20 cellular contexts compared by ENCODE assay signal in the genomic region with DNA sequence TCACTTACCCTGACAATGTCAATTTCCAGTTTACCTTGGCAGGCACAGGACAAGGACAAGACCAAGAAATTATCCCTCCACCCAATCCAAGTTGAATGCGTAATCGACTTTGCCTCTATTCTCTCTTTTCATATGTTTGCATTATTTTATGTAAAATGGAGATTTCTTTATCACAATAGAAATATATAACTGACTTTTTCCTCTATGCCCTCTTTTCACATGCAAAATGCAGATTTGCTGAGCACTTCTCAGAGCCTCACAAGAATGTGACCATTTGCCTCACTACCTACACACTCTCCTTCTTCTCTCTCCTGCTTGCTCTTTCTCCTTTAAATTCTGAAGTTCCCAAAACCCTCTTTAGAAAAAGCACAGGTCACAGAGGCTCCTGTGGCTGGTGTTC. TPM values are rescaled to one million over a fixed set of nuclear protein-coding genes. Genes with fewer than 3 reads are reported as not detected.
A peak's percentile ranks its signal among the peaks of the same experiment; 100 is the strongest.
DNase-seq lines count a peak whose midpoint lies in the region; ATAC-seq, FAIRE-seq and TF ChIP-seq lines count a peak whose summit lies in the region.
"Had no signal": no experiment of that assay in that cellular context is flagged by ENCODE, and none has a peak within 500 bp of the region (broad histone marks: within the 10 kb centered on the region; RNA-seq: fewer than 3 reads in every experiment).

No MANE protein-coding gene starts in this region.

- TF ChIP-seq CTCF in WTC11 (IDR thresholded peaks at IDR 0.05) (no peak), esophagus muscularis mucosa (IDR thresholded peaks at IDR 0.05) (no peak)

- H3K9me3 Mint-ChIP-seq in WTC11 = no peaks in the 10 kb centered on the region
- H3K9me3 Mint-ChIP-seq: CD4-positive, alpha-beta memory T cell had no signal

- 82% methylated on average over 2 of the region's 2 CpGs for WGBS in esophagus muscularis mucosa

- H3K36me3 Mint-ChIP-seq in WTC11 = no peaks in the 10 kb centered on the region
- H3K36me3 Mint-ChIP-seq: CD4-positive, alpha-beta memory T cell had no signal

- CTCF ChIA-PET in WTC11 (lab: Charles Lee) = no interaction called here

- no peak for FAIRE-seq in HTR-8/SVneo (lab: Jason Lieb, UNC)
- FAIRE-seq: GM12891, GM18507 had no signal

- H3K9me3 ChIP-seq in HAP-1 (no peaks in the 10 kb centered on the region), esophagus muscularis mucosa (no peaks in the 10 kb centered on the region)

- no peak for TF ChIP-seq POLR2A in esophagus muscularis mucosa (IDR thresholded peaks at IDR 0.05; ENCODE audit: low read depth)

- H3K4me1 ChIP-seq in HAP-1 (peaks cover 54% of the 10 kb centered on the region), esophagus muscularis mucosa (no peaks in the 10 kb centered on the region)

- in situ Hi-C loops in HAP-1 (cut with MboI; ENCODE audit: low sequenced_read_pairs) = no loop called here

- H3K36me3 ChIP-seq in HAP-1 (replicated peaks) (no peaks in the 10 kb centered on the region), esophagus muscularis mucosa (no peaks in the 10 kb centered on the region)

- H3K4me1 Mint-ChIP-seq in WTC11 = peaks cover 65% of the 10 kb centered on the region

- peak overlapping the region; percentile 89 for H3K27ac Mint-ChIP-seq in WTC11
- H3K27ac Mint-ChIP-seq: CD4-positive, alpha-beta memory T cell had no signal

- DNase-seq in HAP-1 (ENCODE audit: low spot score in 2 of 2) (peak; percentile 52 to 92), WTC11 (ENCODE audit: low spot score) (no peak), esophagus muscularis mucosa (ENCODE audit: extremely low spot score) (peak; percentile 55), islet precursor cell (no peak), HTR-8/SVneo (ENCODE audit: insufficient read length, low spot score) (no peak)
- DNase-seq: C1 segment of cervical spinal cord; Calu3; CD4-positive, alpha-beta memory T cell; COR-L47; DMS79 treated with DMSO at 0.1 percent for 48 hours; GF-D8; HCEC 1CT had no signal

- H3K27me3 Mint-ChIP-seq in WTC11 (ENCODE audit: low read depth) = no peaks in the 10 kb centered on the region

- H3K27ac ChIP-seq in esophagus muscularis mucosa (replicated peaks in 1 of 4) = no peak overlapping the region

- H3K4me3 Mint-ChIP-seq in WTC11 = peak overlapping the region; percentile 24; the same call in 1 of the 2 replicates
- H3K4me3 Mint-ChIP-seq: CD4-positive, alpha-beta memory T cell had no signal

- intact Hi-C loops in esophagus muscularis mucosa (cut with DNase I) = no loop called here

- ATAC-seq in WTC11 (no peak), HG03457 (IDR thresholded peaks at IDR 0.05; ENCODE audit: unreplicated experiment) (no peak)

- no peak overlapping the region for H3K4me3 ChIP-seq in HAP-1
- no peak overlapping the region for H3K4me3 ChIP-seq in esophagus muscularis mucosa

- POLR2A ChIA-PET in WTC11 (lab: Charles Lee) = no interaction called here

- TF ChIP-seq EP300 in esophagus muscularis mucosa (IDR thresholded peaks at IDR 0.05) = no peak

- H3K27me3 ChIP-seq in HAP-1 (ENCODE audit: low read depth) (no peaks in the 10 kb centered on the region), esophagus muscularis mucosa (peaks cover 0 to 4% (median 0%) of the 10 kb centered on the region in 4 donors)

TF ChIP-seq in WTC11, 78 proteins besides CTCF, POLR2A, EP300 and RAD21 (continues in another document):
- TF ChIP-seq NFE2L1 (CRISPR knock-in tag; IDR thresholded peaks at IDR 0.05) (no peak), NR2C2 (CRISPR knock-in tag; IDR thresholded peaks at IDR 0.05) (no peak), ZNF263 (CRISPR knock-in tag; IDR thresholded peaks at IDR 0.05; ENCODE audit: low read depth) (no peak), OVOL2 (CRISPR knock-in tag; IDR thresholded peaks at IDR 0.05; ENCODE audit: borderline replicate concordance) (no peak), RORB (CRISPR knock-in tag; IDR thresholded peaks at IDR 0.05) (no peak), ZNF317 (CRISPR knock-in tag; IDR thresholded peaks at IDR 0.05; ENCODE audit: borderline replicate concordance, low read depth) (no peak), JAZF1 (CRISPR knock-in tag; IDR thresholded peaks at IDR 0.05) (no peak), MXD4 (CRISPR knock-in tag; IDR thresholded peaks at IDR 0.05; ENCODE audit: borderline replicate concordance) (no peak), ZNF396 (CRISPR knock-in tag; IDR thresholded peaks at IDR 0.05; ENCODE audit: borderline replicate concordance) (no peak), FOXJ3 (CRISPR knock-in tag; IDR thresholded peaks at IDR 0.05; ENCODE audit: borderline replicate concordance) (no peak), KAT7 (CRISPR knock-in tag; IDR thresholded peaks at IDR 0.05; ENCODE audit: borderline replicate concordance) (no peak), NR1H2 (CRISPR knock-in tag; IDR thresholded peaks at IDR 0.05) (no peak), JUN (CRISPR knock-in tag; IDR thresholded peaks at IDR 0.05) (no peak)
- TF ChIP-seq, protein P1, sequence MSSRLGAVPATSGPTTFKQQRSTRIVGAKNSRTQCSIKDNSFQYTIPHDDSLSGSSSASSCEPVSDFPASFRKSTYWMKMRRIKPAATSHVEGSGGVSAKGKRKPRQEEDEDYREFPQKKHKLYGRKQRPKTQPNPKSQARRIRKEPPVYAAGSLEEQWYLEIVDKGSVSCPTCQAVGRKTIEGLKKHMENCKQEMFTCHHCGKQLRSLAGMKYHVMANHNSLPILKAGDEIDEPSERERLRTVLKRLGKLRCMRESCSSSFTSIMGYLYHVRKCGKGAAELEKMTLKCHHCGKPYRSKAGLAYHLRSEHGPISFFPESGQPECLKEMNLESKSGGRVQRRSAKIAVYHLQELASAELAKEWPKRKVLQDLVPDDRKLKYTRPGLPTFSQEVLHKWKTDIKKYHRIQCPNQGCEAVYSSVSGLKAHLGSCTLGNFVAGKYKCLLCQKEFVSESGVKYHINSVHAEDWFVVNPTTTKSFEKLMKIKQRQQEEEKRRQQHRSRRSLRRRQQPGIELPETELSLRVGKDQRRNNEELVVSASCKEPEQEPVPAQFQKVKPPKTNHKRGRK (CRISPR knock-in tag; IDR thresholded peaks at IDR 0.05; ENCODE audit: borderline replicate concordance) = no peak
- TF ChIP-seq, protein P2, sequence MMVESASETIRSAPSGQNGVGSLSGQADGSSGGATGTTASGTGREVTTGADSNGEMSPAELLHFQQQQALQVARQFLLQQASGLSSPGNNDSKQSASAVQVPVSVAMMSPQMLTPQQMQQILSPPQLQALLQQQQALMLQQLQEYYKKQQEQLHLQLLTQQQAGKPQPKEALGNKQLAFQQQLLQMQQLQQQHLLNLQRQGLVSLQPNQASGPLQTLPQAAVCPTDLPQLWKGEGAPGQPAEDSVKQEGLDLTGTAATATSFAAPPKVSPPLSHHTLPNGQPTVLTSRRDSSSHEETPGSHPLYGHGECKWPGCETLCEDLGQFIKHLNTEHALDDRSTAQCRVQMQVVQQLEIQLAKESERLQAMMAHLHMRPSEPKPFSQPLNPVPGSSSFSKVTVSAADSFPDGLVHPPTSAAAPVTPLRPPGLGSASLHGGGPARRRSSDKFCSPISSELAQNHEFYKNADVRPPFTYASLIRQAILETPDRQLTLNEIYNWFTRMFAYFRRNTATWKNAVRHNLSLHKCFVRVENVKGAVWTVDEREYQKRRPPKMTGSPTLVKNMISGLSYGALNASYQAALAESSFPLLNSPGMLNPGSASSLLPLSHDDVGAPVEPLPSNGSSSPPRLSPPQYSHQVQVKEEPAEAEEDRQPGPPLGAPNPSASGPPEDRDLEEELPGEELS (CRISPR knock-in tag; IDR thresholded peaks at IDR 0.05) = no peak
- TF ChIP-seq, protein P3, sequence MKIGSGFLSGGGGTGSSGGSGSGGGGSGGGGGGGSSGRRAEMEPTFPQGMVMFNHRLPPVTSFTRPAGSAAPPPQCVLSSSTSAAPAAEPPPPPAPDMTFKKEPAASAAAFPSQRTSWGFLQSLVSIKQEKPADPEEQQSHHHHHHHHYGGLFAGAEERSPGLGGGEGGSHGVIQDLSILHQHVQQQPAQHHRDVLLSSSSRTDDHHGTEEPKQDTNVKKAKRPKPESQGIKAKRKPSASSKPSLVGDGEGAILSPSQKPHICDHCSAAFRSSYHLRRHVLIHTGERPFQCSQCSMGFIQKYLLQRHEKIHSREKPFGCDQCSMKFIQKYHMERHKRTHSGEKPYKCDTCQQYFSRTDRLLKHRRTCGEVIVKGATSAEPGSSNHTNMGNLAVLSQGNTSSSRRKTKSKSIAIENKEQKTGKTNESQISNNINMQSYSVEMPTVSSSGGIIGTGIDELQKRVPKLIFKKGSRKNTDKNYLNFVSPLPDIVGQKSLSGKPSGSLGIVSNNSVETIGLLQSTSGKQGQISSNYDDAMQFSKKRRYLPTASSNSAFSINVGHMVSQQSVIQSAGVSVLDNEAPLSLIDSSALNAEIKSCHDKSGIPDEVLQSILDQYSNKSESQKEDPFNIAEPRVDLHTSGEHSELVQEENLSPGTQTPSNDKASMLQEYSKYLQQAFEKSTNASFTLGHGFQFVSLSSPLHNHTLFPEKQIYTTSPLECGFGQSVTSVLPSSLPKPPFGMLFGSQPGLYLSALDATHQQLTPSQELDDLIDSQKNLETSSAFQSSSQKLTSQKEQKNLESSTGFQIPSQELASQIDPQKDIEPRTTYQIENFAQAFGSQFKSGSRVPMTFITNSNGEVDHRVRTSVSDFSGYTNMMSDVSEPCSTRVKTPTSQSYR (CRISPR knock-in tag; IDR thresholded peaks at IDR 0.05) = no peak
- TF ChIP-seq, protein P4, sequence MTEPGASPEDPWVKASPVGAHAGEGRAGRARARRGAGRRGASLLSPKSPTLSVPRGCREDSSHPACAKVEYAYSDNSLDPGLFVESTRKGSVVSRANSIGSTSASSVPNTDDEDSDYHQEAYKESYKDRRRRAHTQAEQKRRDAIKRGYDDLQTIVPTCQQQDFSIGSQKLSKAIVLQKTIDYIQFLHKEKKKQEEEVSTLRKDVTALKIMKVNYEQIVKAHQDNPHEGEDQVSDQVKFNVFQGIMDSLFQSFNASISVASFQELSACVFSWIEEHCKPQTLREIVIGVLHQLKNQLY (CRISPR knock-in tag; IDR thresholded peaks at IDR 0.05) = no peak
- TF ChIP-seq, protein P5, sequence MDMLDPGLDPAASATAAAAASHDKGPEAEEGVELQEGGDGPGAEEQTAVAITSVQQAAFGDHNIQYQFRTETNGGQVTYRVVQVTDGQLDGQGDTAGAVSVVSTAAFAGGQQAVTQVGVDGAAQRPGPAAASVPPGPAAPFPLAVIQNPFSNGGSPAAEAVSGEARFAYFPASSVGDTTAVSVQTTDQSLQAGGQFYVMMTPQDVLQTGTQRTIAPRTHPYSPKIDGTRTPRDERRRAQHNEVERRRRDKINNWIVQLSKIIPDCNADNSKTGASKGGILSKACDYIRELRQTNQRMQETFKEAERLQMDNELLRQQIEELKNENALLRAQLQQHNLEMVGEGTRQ (CRISPR knock-in tag; IDR thresholded peaks at IDR 0.05) = no peak

RNA-seq across cellular contexts. Expression of a gene that starts 15.1 kb away (rescaled TPM):
- total RNA-seq in WTC11 (2021) (not detected in 3 replicates), esophagus muscularis mucosa (not detected)
- total RNA-seq: A172; A673; Calu3; CD4-positive, alpha-beta memory T cell; Daoy; G401; H4 had no signal

RNA-seq across cellular contexts. Expression of a gene that starts 33.9 kb away (rescaled TPM):
- total RNA-seq in WTC11 (2021) (0.15 TPM in 1 of 3 replicates, not detected in the others), esophagus muscularis mucosa (under 1 TPM in 1 of 4 donors, not detected in 3; 0.65 TPM)
- total RNA-seq: A172; A673; Calu3; CD4-positive, alpha-beta memory T cell; Daoy; G401; H4 had no signal

RNA-seq across cellular contexts. Expression of a gene that starts 58.9 kb away (rescaled TPM):
- total RNA-seq in WTC11 (2021) = 0.32 to 0.50 TPM (median 0.33 TPM) in 3 replicates
- total RNA-seq in esophagus muscularis mucosa = not detected
- total RNA-seq: A172; A673; Calu3; CD4-positive, alpha-beta memory T cell; G401; H4 had no signal

Comparison
In these comparisons a context has a peak if more than half of its experiments do, and no peak if none do; other contexts are left out.
1. DNase-seq: peak in HAP-1 (2 of 2) and esophagus muscularis mucosa (single experiment); none in WTC11 (single experiment), islet precursor cell (single experiment) and HTR-8/SVneo (single experiment).